Comparison of ENCODE assay signal across 8 cellular contexts in the genomic region with DNA sequence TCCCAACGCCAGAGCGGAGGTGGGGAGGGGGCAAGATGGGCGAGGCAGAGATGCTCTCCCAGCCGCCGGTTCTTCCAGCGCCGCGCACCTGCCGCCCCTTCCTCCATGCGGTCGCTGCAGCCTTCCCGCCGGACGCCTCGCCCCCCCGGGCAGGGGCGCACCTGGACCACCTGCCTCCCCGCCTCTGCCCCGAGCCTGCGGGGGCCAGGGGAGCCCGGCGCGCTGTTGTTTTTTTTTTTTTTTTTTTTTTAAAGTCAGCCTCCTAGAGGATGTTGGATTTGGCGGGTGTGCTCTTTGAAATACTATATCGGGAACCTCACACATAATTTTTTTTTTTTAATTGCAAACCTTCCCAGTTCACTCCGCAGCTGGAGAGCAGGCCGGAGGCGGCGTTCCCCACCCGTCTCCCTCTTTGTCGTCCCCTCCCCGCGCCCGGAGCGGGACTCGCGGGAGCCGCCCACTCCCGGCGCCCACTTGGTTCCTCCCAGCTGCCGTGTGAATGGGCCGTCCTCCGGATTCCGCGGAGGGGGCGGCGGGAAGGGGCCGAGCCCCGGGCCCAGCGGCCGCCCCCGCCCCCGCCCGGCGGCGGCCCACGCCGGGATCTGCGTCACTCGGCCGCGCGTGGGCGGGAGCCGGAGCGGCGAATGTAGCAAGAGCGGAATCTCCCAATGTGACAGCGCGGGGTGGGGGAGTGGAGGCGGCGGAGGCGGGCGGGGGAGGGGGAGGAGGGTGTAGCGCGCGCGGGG. TPM values are rescaled to one million over a fixed set of nuclear protein-coding genes. Genes with fewer than 3 reads are reported as not detected.
A peak's percentile ranks its signal among the peaks of the same experiment; 100 is the strongest.
DNase-seq lines count a peak whose midpoint lies in the region; ATAC-seq and TF ChIP-seq lines count a peak whose summit lies in the region.

No MANE protein-coding gene starts in this region.

- no peaks in the 10 kb centered on the region for H3K9me3 ChIP-seq in Peyer's patch

- H3K36me3 Mint-ChIP-seq in activated T-helper 17 cell treated with anti-CD3 and anti-CD28 coated beads, Interleukin-2, amount 50 U/mL, for 72 hours (ENCODE audit: low read depth), result peaks cover 11% of the 10 kb centered on the region
- H3K36me3 Mint-ChIP-seq in nephron (ENCODE audit: low read depth), result no peaks in the 10 kb centered on the region

- H3K27ac Mint-ChIP-seq in activated T-helper 17 cell treated with anti-CD3 and anti-CD28 coated beads, Interleukin-2, amount 50 U/mL, for 72 hours, result peak overlapping the region; percentile 83
- peak overlapping the region; percentile 91 to 96 (median 93) for H3K27ac Mint-ChIP-seq in nephron

- H3K27me3 ChIP-seq in Peyer's patch, result no peaks in the 10 kb centered on the region

- H3K4me1 ChIP-seq in Peyer's patch, result peaks cover 0 to 13% (median 0%) of the 10 kb centered on the region in 4 donors

- peak overlapping the region; percentile 86 to 96 (median 92) for H3K27ac ChIP-seq in Peyer's patch

- H3K36me3 ChIP-seq in Peyer's patch, result no peaks in the 10 kb centered on the region

- H3K9me3 Mint-ChIP-seq in activated T-helper 17 cell treated with anti-CD3 and anti-CD28 coated beads, Interleukin-2, amount 50 U/mL, for 72 hours, result no peaks in the 10 kb centered on the region
- H3K9me3 Mint-ChIP-seq in nephron, result no peaks in the 10 kb centered on the region

- H3K4me3 ChIP-seq in Jurkat, Clone E6-1 (ENCODE audit: low read length), result peak overlapping the region; percentile 59
- H3K4me3 ChIP-seq in Peyer's patch, result peak overlapping the region; percentile 86 to 98 (median 94)

- peak; percentile 26 to 44 for TF ChIP-seq POLR2A in Peyer's patch (IDR thresholded peaks at IDR 0.05)

- H3K4me3 Mint-ChIP-seq in activated T-helper 17 cell treated with anti-CD3 and anti-CD28 coated beads, Interleukin-2, amount 50 U/mL, for 72 hours, result peak overlapping the region; percentile 73
- peak overlapping the region; percentile 86 to 96 (median 94) for H3K4me3 Mint-ChIP-seq in nephron

- no peaks in the 10 kb centered on the region for H3K27me3 Mint-ChIP-seq in activated T-helper 17 cell treated with anti-CD3 and anti-CD28 coated beads, Interleukin-2, amount 50 U/mL, for 72 hours
- no peaks in the 10 kb centered on the region for H3K27me3 Mint-ChIP-seq in nephron (ENCODE audit: low read depth)

- ATAC-seq in GM21576 (IDR thresholded peaks at IDR 0.05; ENCODE audit: unreplicated experiment), result peak; percentile 62
- ATAC-seq in activated T-helper 17 cell treated with anti-CD3 and anti-CD28 coated beads, Interleukin-2, amount 50 U/mL, for 72 hours (replicated peaks), result peak; percentile 49

- peaks cover 21% of the 10 kb centered on the region for H3K4me1 Mint-ChIP-seq in activated T-helper 17 cell treated with anti-CD3 and anti-CD28 coated beads, Interleukin-2, amount 50 U/mL, for 72 hours
- H3K4me1 Mint-ChIP-seq in nephron, result peaks cover 31% of the 10 kb centered on the region

- DNase-seq in DMS53 (lab: John Stamatoyannopoulos, UW), result peak; percentile 94
- DNase-seq in Jurkat, Clone E6-1 (ENCODE audit: low read depth, low spot score), result peak; percentile 56
- peak; percentile 86 to 94 (median 90) for DNase-seq in Peyer's patch
- peak; percentile 78 for DNase-seq in fibroblast of peridontal ligament (ENCODE audit: extremely low read depth)
- DNase-seq in stimulated activated naive CD4-positive, alpha-beta T cell treated with Interleukin-2 at 50 U/mL for 16 hours (lab: John Stamatoyannopoulos, UW), result peak; percentile 83

- TF ChIP-seq CTCF in Peyer's patch (IDR thresholded peaks at IDR 0.05), result no peak
- no peak for TF ChIP-seq CTCF in nephron (IDR thresholded peaks at IDR 0.05; ENCODE audit: unreplicated experiment in 3 of 3)

RNA-seq across cellular contexts. Expression of gene NAB1, which starts 0.4 kb away (rescaled TPM):
- polyA plus RNA-seq in Jurkat, Clone E6-1 (2012; ENCODE audit: insufficient read depth, insufficient read length), result 18.7 TPM
- 10 to 100 TPM; 23.1 to 86.6 (median 31.3) TPM for total RNA-seq in Peyer's patch
- 10 to 100 TPM; 35.6 to 44.7 TPM for total RNA-seq in activated T-helper 17 cell treated with anti-CD3 and anti-CD28 coated beads, Interleukin-2, amount 50 U/mL, for 72 hours

Comparison
In these comparisons a context has a peak if more than half of its experiments do, and no peak if none do; other contexts are left out.
1. Peak in every context shown above with its lines: DNase-seq, ATAC-seq, H3K4me3 ChIP-seq and H3K27ac ChIP-seq.